In genomic region chr6:53986165-53986720, GRCh38 we compare ENCODE assay signal across 8 cellular contexts.
A peak's percentile ranks its signal among the peaks of the same experiment; 100 is the strongest.
DNase-seq lines count a peak whose midpoint lies in the region; ATAC-seq and TF ChIP-seq lines count a peak whose summit lies in the region.

No MANE protein-coding gene starts in this region.

- no peaks in the 10 kb centered on the region for H3K27me3 ChIP-seq in PC-9 (ENCODE audit: insufficient read depth, low read depth)
- H3K27me3 ChIP-seq in neural cell (ENCODE audit: insufficient read depth, low read depth, low read length): no peaks in the 10 kb centered on the region

- BruUV-seq in PC-9 (replicated peaks; lab: Mats Ljungman, UMichigan): no TSS peak

- H3K4me2 ChIP-seq in PC-9 (0 out of 2 replicates have a peak overlapping the region, but pooled peaks have one; percentile 9), neural cell (ENCODE audit: low read length) (peak overlapping the region; percentile 38)

- H4K20me1 ChIP-seq in PC-9 (ENCODE audit: insufficient read depth) (no peaks in the 10 kb centered on the region), neural cell (ENCODE audit: insufficient read depth) (no peaks in the 10 kb centered on the region)

- TF ChIP-seq CTCF in GM12865 (IDR thresholded peaks at IDR 0.05; ENCODE audit: insufficient read depth, low read depth, low read length, missing control alignments): peak; percentile 62
- peak; percentile 91 for TF ChIP-seq CTCF in PC-9 (conservative IDR thresholded peaks at IDR 0.05)
- TF ChIP-seq CTCF in neural cell (IDR thresholded peaks at IDR 0.05; ENCODE audit: poor library complexity, severe bottlenecking): peak; percentile 89

- H3K79me2 ChIP-seq in PC-9 (ENCODE audit: low read depth) (no peaks in the 10 kb centered on the region), neural cell (replicated peaks; ENCODE audit: insufficient read depth, low read length) (no peaks in the 10 kb centered on the region)

- ATAC-seq in HG03521 (IDR thresholded peaks at IDR 0.05; ENCODE audit: unreplicated experiment): peak; percentile 64
- ATAC-seq in HG02973 (IDR thresholded peaks at IDR 0.05; ENCODE audit: unreplicated experiment): no peak

- DNase-seq in A172 (ENCODE audit: low spot score) (peak; percentile 62), GM12865 (ENCODE audit: low read depth) (peak; percentile 47), PC-9 (peak in 1 of 2 experiments; percentile 43), erythroblast (lab: John Stamatoyannopoulos, UW) (peak; percentile 6 to 11), NCI-H128 (lab: John Stamatoyannopoulos, UW; ENCODE audit: unreplicated experiment) (no peak)

- TF ChIP-seq POLR2A in erythroblast (IDR thresholded peaks at IDR 0.05; ENCODE audit: low read length): no peak

- H3K4me3 ChIP-seq in GM12865 (ENCODE audit: low read depth, low read length) (no peak overlapping the region), PC-9 (no peak overlapping the region), neural cell (ENCODE audit: low read length) (peak overlapping the region; percentile 46)

- no peak overlapping the region for H2AFZ ChIP-seq in PC-9
- no peak overlapping the region for H2AFZ ChIP-seq in neural cell (ENCODE audit: low read depth, low read length)

- intact Hi-C loops in PC-9 (cut with micrococcal nuclease; ENCODE audit: unreplicated experiment): loop anchor here (2.0 to 10.0 kb wide), 4 partner anchors 281 to 1255 kb away; no protein-coding TSS in a partner anchor

- TF ChIP-seq EP300 in neural cell (conservative IDR thresholded peaks at IDR 0.05; ENCODE audit: poor library complexity, severe bottlenecking): no peak

- POLR2A ChIA-PET in PC-9 (lab: Charles Lee; ENCODE audit: unreplicated experiment): interaction anchor here (0.6 kb wide), 2 partner anchors 259 to 264 kb away, joined by 5 to 6 read pairs; no protein-coding TSS in a partner anchor

- no peaks in the 10 kb centered on the region for H3K36me3 ChIP-seq in PC-9 (ENCODE audit: low read depth)
- H3K36me3 ChIP-seq in neural cell (ENCODE audit: insufficient read depth, low read length): no peaks in the 10 kb centered on the region

- H3K9ac ChIP-seq in neural cell (ENCODE audit: low read length): no peak overlapping the region

- H3K27ac ChIP-seq in PC-9: no peak overlapping the region
- H3K27ac ChIP-seq in neural cell (ENCODE audit: low read length): peak overlapping the region; percentile 77

- H3K9me3 ChIP-seq in PC-9 (ENCODE audit: insufficient read depth, low read depth): no peaks in the 10 kb centered on the region
- no peaks in the 10 kb centered on the region for H3K9me3 ChIP-seq in neural cell (ENCODE audit: low read length)

- H3F3A ChIP-seq in PC-9 (ENCODE audit: insufficient read depth, low read depth): no peaks in the 10 kb centered on the region; the same call in 1 of the 2 replicates
- peaks cover 5% of the 10 kb centered on the region for H3F3A ChIP-seq in neural cell (ENCODE audit: insufficient read depth, low read length, poor library complexity, severe bottlenecking)

- H3K4me1 ChIP-seq in PC-9 (replicated peaks; ENCODE audit: insufficient read depth): peaks cover 10% of the 10 kb centered on the region

- TF ChIP-seq RAD21 in neural cell (conservative IDR thresholded peaks at IDR 0.05): peak; percentile 96

- H3K9me2 ChIP-seq in PC-9 (ENCODE audit: insufficient read depth) (no peaks in the 10 kb centered on the region; the same call in 1 of the 2 replicates), neural cell (ENCODE audit: insufficient read depth, low read length) (no peaks in the 10 kb centered on the region)

- CTCF ChIA-PET in PC-9 (lab: Charles Lee): interaction anchor here (0.6 to 1.8 kb wide), 2 partner anchors 281 to 696 kb away, joined by 4 to 5 read pairs; no protein-coding TSS in a partner anchor

TF ChIP-seq in neural cell, 6 proteins besides CTCF, POLR2A, EP300 and RAD21:
- TF ChIP-seq POLR2AphosphoS5 (IDR thresholded peaks at IDR 0.05) (no peak), SMC3 (conservative IDR thresholded peaks at IDR 0.05; ENCODE audit: poor library complexity) (peak; percentile 96)
